In genomic region chr1:202029171-202029665, GRCh38 we compare ENCODE assay signal across 11 cellular contexts. TPM values are rescaled to one million over a fixed set of nuclear protein-coding genes. Genes with fewer than 3 reads are reported as not detected.
A peak's percentile ranks its signal among the peaks of the same experiment; 100 is the strongest.
DNase-seq lines count a peak whose midpoint lies in the region; ATAC-seq and TF ChIP-seq lines count a peak whose summit lies in the region.
"Had no signal": no experiment of that assay in that cellular context is flagged by ENCODE, and none has a peak within 500 bp of the region (broad histone marks: within the 10 kb centered on the region; RNA-seq: fewer than 3 reads in every experiment).

No MANE protein-coding gene starts in this region.

- DNase-seq in AG20443 (ENCODE audit: low spot score) (peak; percentile 80), SW480 (ENCODE audit: low spot score) (peak; percentile 96), hepatocyte (ENCODE audit: low spot score) (no peak), NCI-H524 treated with DMSO at 0.1 percent for 48 hours (lab: John Stamatoyannopoulos, UW) (no peak), retina (no peak), heart left ventricle (no peak)
- DNase-seq: gastrocnemius medialis, NCI-H524 had no signal

- WGBS in hepatocyte (ENCODE audit: low lambda C conversion rate, missing lambda C conversion rate): 89% methylated on average over 5 of the region's 5 CpGs
- 78 to 88% (median 80%) methylated on average over 5 of the region's 5 CpGs for WGBS in heart left ventricle, 4 donors

- no peaks in the 10 kb centered on the region for H3K36me3 ChIP-seq in KMS-11 (ENCODE audit: insufficient read depth)
- no peaks in the 10 kb centered on the region for H3K36me3 ChIP-seq in hepatocyte (replicated peaks; ENCODE audit: insufficient read depth, low read depth)
- no peaks in the 10 kb centered on the region for H3K36me3 ChIP-seq in heart left ventricle
- H3K36me3 ChIP-seq: gastrocnemius medialis had no signal

- intact Hi-C loops in heart left ventricle (cut with DNase I): no loop called here

- H3K9ac ChIP-seq in KMS-11: no peak overlapping the region; the same call in 1 of the 2 replicates

- TF ChIP-seq POLR2A in GM18505 (IDR thresholded peaks at IDR 0.05; ENCODE audit: borderline replicate concordance, extremely low read depth, insufficient read depth, insufficient read length) (no peak), heart left ventricle (IDR thresholded peaks at IDR 0.05) (no peak)

- H3K9me2 ChIP-seq in hepatocyte (replicated peaks; ENCODE audit: insufficient read depth): no peaks in the 10 kb centered on the region

- no peak overlapping the region for H3K4me3 ChIP-seq in KMS-11 (IDR thresholded peaks at IDR 0.05; ENCODE audit: insufficient read depth, low read depth, low read length)
- no peak overlapping the region for H3K4me3 ChIP-seq in hepatocyte
- no peak overlapping the region for H3K4me3 ChIP-seq in heart left ventricle
- H3K4me3 ChIP-seq: gastrocnemius medialis had no signal

- peak overlapping the region; percentile 43 for H3K27ac ChIP-seq in KMS-11
- H3K27ac ChIP-seq in hepatocyte: peak overlapping the region; percentile 28
- no peak overlapping the region for H3K27ac ChIP-seq in heart left ventricle
- H3K27ac ChIP-seq: gastrocnemius medialis had no signal

- TF ChIP-seq CTCF in KMS-11 (conservative IDR thresholded peaks at IDR 0.05; ENCODE audit: low read depth, low read length): no peak
- no peak for TF ChIP-seq CTCF in hepatocyte (IDR thresholded peaks at IDR 0.05; ENCODE audit: poor library complexity)
- TF ChIP-seq CTCF in heart left ventricle (IDR thresholded peaks at IDR 0.05): no peak

- H3K27me3 ChIP-seq in KMS-11 (ENCODE audit: insufficient read depth, low read depth) (no peaks in the 10 kb centered on the region), hepatocyte (no peaks in the 10 kb centered on the region), heart left ventricle (no peaks in the 10 kb centered on the region)
- H3K27me3 ChIP-seq: gastrocnemius medialis had no signal

- H3K9me3 ChIP-seq in hepatocyte (ENCODE audit: low read depth): no peaks in the 10 kb centered on the region
- H3K9me3 ChIP-seq in heart left ventricle: no peaks in the 10 kb centered on the region
- H3K9me3 ChIP-seq: gastrocnemius medialis had no signal

- no peak overlapping the region for H2AFZ ChIP-seq in KMS-11 (ENCODE audit: low read depth)
- no peak overlapping the region for H2AFZ ChIP-seq in hepatocyte

- peaks cover 65% of the 10 kb centered on the region for H3K4me1 ChIP-seq in KMS-11 (ENCODE audit: low read depth, poor library complexity, severe bottlenecking)
- H3K4me1 ChIP-seq in hepatocyte (ENCODE audit: insufficient read depth): peaks cover 5% of the 10 kb centered on the region
- no peaks in the 10 kb centered on the region for H3K4me1 ChIP-seq in heart left ventricle
- H3K4me1 ChIP-seq: gastrocnemius medialis had no signal

- H4K20me1 ChIP-seq in KMS-11 (ENCODE audit: insufficient read depth) (no peaks in the 10 kb centered on the region), hepatocyte (ENCODE audit: insufficient read depth, poor library complexity, severe bottlenecking) (no peaks in the 10 kb centered on the region)

- H3K4me2 ChIP-seq in KMS-11: peak overlapping the region; percentile 47; the same call in 1 of the 2 replicates
- H3K4me2 ChIP-seq in hepatocyte: no peak overlapping the region

- no peak for ATAC-seq in GM18505 (IDR thresholded peaks at IDR 0.05; ENCODE audit: unreplicated experiment)
- ATAC-seq in heart left ventricle: no peak
- ATAC-seq: gastrocnemius medialis; stimulated activated memory B cell treated with anti-CD40 and anti-IgM and Interleukin-4, amounts not matched to agents 10 μg/mL and 1 μg/mL and 100 μg/mL, for 72 hours had no signal

- no peaks in the 10 kb centered on the region for H3K79me2 ChIP-seq in KMS-11 (ENCODE audit: insufficient read depth, low read depth)
- no peaks in the 10 kb centered on the region for H3K79me2 ChIP-seq in hepatocyte

RNA-seq across cellular contexts. Expression of gene ELF3, which starts 18.8 kb away (rescaled TPM):
- total RNA-seq in hepatocyte (336 and 367 TPM in 2 replicates), heart left ventricle (10 to 100 TPM in 1 of 9 donors, 1 to 10 TPM in 2, under 1 TPM in 4, not detected in 2; 0.32 to 42.5 (median 0.69) TPM)
- polyA plus RNA-seq in hepatocyte (333 and 361 TPM in 2 replicates), heart left ventricle (1 to 10 TPM in 1 of 2 donors, under 1 TPM in 1; 0.15 to 3.9 TPM)

RNA-seq across cellular contexts. Expression of gene RNPEP, which starts 46.8 kb away (rescaled TPM):
- 57.6 and 57.9 TPM in 2 replicates for total RNA-seq in hepatocyte
- 74.2 and 81.5 TPM in 2 replicates for polyA plus RNA-seq in hepatocyte
- total RNA-seq in heart left ventricle: 10 to 100 TPM; 14.1 to 36.2 (median 18.1) TPM
- polyA plus RNA-seq in heart left ventricle: 10 to 100 TPM; 12.4 to 14.3 TPM

Comparison
In these comparisons a context has a peak if more than half of its experiments do, and no peak if none do; other contexts are left out.
1. DNase-seq: peak in AG20443 (single experiment) and SW480 (single experiment); none in hepatocyte (single experiment), NCI-H524 treated with DMSO at 0.1 percent for 48 hours (single experiment), retina (single experiment) and heart left ventricle (0 of 5).
2. H3K27ac ChIP-seq: peak in KMS-11 (single experiment) and hepatocyte (single experiment); none in heart left ventricle (0 of 12).